In the genomic region with DNA sequence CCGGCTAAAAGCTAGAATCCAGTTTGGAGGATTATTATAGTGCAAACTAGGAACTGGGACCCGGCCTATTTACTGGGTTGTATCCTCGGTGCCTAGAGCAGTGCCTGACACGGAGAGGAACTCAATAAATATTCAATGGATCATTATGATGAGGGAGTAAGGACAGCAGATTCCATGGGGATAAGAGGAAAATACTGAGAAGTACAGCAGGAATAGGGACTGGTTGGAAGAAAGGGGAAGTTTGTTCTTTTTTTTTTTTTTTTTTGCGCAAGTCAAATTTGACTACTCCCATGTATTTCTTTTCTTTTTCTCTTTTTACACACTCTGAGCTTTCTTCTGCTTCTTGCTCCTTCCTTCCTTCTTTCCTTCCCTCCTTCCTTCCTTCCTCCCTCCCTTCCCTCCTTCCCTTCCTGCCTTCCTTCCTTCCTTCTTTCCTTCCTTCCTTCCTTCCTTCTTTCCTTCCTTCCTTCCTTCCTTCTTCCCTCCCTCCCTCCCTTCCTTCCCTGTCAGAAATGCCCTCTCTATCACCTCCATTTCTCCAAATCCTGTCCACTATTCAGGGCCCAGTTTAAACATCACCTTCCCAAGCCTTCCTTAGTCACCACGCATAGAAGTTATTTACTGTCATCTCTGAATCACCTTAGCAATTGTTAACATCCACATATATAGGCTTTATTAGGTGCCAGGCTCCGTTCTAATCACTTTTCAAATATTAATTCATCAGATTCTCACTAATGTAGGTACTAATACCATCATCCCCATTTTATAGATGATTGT, we compare ENCODE assay signal across 8 cellular contexts. TPM values are rescaled to one million over a fixed set of nuclear protein-coding genes. Genes with fewer than 3 reads are reported as not detected.
DNase-seq lines count a peak whose midpoint lies in the region; ATAC-seq and TF ChIP-seq lines count a peak whose summit lies in the region.

No MANE protein-coding gene starts in this region.

- H3K9me3 ChIP-seq in SJCRH30 (replicated peaks) (no peaks in the 10 kb centered on the region), sigmoid colon (no peaks in the 10 kb centered on the region)

- 0 out of 2 replicates have a peak, but pooled peaks cover 4% of the 10 kb centered on the region for H3F3A ChIP-seq in GM23338 (replicated peaks; ENCODE audit: low read depth)

- peaks cover 37% of the 10 kb centered on the region for H3K4me1 Mint-ChIP-seq in GM23338

- H3K9me3 Mint-ChIP-seq in GM23338 = peaks cover 7% of the 10 kb centered on the region; the same call in 2 of the 3 replicates

- 0 out of 2 replicates have a peak, but pooled peaks cover 2% of the 10 kb centered on the region for H3K9me2 ChIP-seq in GM23338 (ENCODE audit: insufficient read depth)

- peak overlapping the region; percentile 100 for H2AFZ ChIP-seq in GM23338

- no peaks in the 10 kb centered on the region for H3K36me3 ChIP-seq in GM23338 (ENCODE audit: insufficient read depth)
- peaks cover 20% of the 10 kb centered on the region for H3K36me3 ChIP-seq in SJCRH30
- H3K36me3 ChIP-seq in sigmoid colon = no peaks in the 10 kb centered on the region

- peaks cover 29% of the 10 kb centered on the region for H3K36me3 Mint-ChIP-seq in GM23338 (ENCODE audit: low read depth)

- TF ChIP-seq EP300 in sigmoid colon (IDR thresholded peaks at IDR 0.05) = no peak

- H4K20me1 ChIP-seq in GM23338 (replicated peaks; ENCODE audit: insufficient read depth) = no peaks in the 10 kb centered on the region; the same call in 1 of the 2 replicates

- 31 to 32% methylated on average over 7 of the region's 7 CpGs for WGBS in sigmoid colon, 2 donors

- no peak for ATAC-seq in GM23338

- peaks cover 37% of the 10 kb centered on the region for H3K4me1 ChIP-seq in GM23338 (ENCODE audit: insufficient read depth)
- peaks cover 16% of the 10 kb centered on the region for H3K4me1 ChIP-seq in SJCRH30
- peaks cover 0 to 50% (median 39%) of the 10 kb centered on the region in 4 donors for H3K4me1 ChIP-seq in sigmoid colon

- no peak for TF ChIP-seq POLR2A in sigmoid colon (IDR thresholded peaks at IDR 0.05)

- H3K4me2 ChIP-seq in GM23338 = peak overlapping the region; percentile 97

- no peak for DNase-seq in GM23338 (ENCODE audit: low spot score)
- no peak for DNase-seq in SJCRH30
- no peak for DNase-seq in fibroblast of mammary gland (ENCODE audit: low read depth)
- no peak for DNase-seq in sigmoid colon
- DNase-seq in NAMALWA (ENCODE audit: low spot score) = no peak
- no peak for DNase-seq in C1 segment of cervical spinal cord (lab: John Stamatoyannopoulos, UW)
- no peak for DNase-seq in GM10266 (ENCODE audit: extremely low spot score)
- no peak for DNase-seq in DMS 273 treated with DMSO at 0.1 percent for 48 hours (lab: John Stamatoyannopoulos, UW)

- H3K27me3 Mint-ChIP-seq in GM23338 (ENCODE audit: insufficient read depth, low read depth, poor library complexity) = peaks cover 8% of the 10 kb centered on the region

- peak overlapping the region; percentile 92; the same call in 1 of the 2 replicates for H3K27ac ChIP-seq in GM23338 (ENCODE audit: low read depth)
- no peak overlapping the region; the same call in 1 of the 2 replicates for H3K27ac ChIP-seq in SJCRH30
- H3K27ac ChIP-seq in sigmoid colon = peak overlapping the region; percentile 95 to 97 (median 96)

- H3K79me2 ChIP-seq in GM23338 (replicated peaks; ENCODE audit: insufficient read depth) = peaks cover 22% of the 10 kb centered on the region

- H3K4me3 Mint-ChIP-seq in GM23338 = peak overlapping the region; percentile 89

- intact Hi-C loops in sigmoid colon (cut with DNase I) = loop anchor here (2.0 to 5.0 kb wide), 3 partner anchors 45 to 150 kb away; no protein-coding TSS in a partner anchor

- no peak for TF ChIP-seq CTCF in GM23338 (conservative IDR thresholded peaks at IDR 0.05; ENCODE audit: low read depth in 2 of 2)
- TF ChIP-seq CTCF in fibroblast of mammary gland (conservative IDR thresholded peaks at IDR 0.05; ENCODE audit: control insufficient read depth, insufficient read depth, low read depth, low read length) = no peak
- TF ChIP-seq CTCF in sigmoid colon (IDR thresholded peaks at IDR 0.05) = no peak
- no peak for TF ChIP-seq CTCF in GM10266 (IDR thresholded peaks at IDR 0.05; ENCODE audit: control insufficient read depth, insufficient read depth, low read depth, missing control alignments)

- H3K27ac Mint-ChIP-seq in GM23338 = peak overlapping the region; percentile 29; the same call in 1 of the 2 replicates

- H3K27me3 ChIP-seq in GM23338 (ENCODE audit: insufficient read depth) = no peaks in the 10 kb centered on the region
- H3K27me3 ChIP-seq in SJCRH30 = no peaks in the 10 kb centered on the region
- H3K27me3 ChIP-seq in sigmoid colon = no peaks in the 10 kb centered on the region

- H3K4me3 ChIP-seq in GM23338 = peak overlapping the region; percentile 96
- peak overlapping the region; percentile 83 for H3K4me3 ChIP-seq in SJCRH30
- peak overlapping the region; percentile 75 for H3K4me3 ChIP-seq in fibroblast of mammary gland (ENCODE audit: control insufficient read depth, low read depth, low read length)
- H3K4me3 ChIP-seq in sigmoid colon = peak overlapping the region in 3 of 4 donors; percentile 84 to 93 (median 89)

TF ChIP-seq in GM23338, 12 proteins besides CTCF, POLR2A, EP300 and RAD21 (continues in another document):
- TF ChIP-seq NANOG (IDR thresholded peaks at IDR 0.05; ENCODE audit: borderline replicate concordance) (no peak), POLR2AphosphoS5 (IDR thresholded peaks at IDR 0.05; ENCODE audit: low read depth) (no peak), ZNF114 (CRISPR knock-in tag; IDR thresholded peaks at IDR 0.05) (no peak)
- TF ChIP-seq, protein P1, sequence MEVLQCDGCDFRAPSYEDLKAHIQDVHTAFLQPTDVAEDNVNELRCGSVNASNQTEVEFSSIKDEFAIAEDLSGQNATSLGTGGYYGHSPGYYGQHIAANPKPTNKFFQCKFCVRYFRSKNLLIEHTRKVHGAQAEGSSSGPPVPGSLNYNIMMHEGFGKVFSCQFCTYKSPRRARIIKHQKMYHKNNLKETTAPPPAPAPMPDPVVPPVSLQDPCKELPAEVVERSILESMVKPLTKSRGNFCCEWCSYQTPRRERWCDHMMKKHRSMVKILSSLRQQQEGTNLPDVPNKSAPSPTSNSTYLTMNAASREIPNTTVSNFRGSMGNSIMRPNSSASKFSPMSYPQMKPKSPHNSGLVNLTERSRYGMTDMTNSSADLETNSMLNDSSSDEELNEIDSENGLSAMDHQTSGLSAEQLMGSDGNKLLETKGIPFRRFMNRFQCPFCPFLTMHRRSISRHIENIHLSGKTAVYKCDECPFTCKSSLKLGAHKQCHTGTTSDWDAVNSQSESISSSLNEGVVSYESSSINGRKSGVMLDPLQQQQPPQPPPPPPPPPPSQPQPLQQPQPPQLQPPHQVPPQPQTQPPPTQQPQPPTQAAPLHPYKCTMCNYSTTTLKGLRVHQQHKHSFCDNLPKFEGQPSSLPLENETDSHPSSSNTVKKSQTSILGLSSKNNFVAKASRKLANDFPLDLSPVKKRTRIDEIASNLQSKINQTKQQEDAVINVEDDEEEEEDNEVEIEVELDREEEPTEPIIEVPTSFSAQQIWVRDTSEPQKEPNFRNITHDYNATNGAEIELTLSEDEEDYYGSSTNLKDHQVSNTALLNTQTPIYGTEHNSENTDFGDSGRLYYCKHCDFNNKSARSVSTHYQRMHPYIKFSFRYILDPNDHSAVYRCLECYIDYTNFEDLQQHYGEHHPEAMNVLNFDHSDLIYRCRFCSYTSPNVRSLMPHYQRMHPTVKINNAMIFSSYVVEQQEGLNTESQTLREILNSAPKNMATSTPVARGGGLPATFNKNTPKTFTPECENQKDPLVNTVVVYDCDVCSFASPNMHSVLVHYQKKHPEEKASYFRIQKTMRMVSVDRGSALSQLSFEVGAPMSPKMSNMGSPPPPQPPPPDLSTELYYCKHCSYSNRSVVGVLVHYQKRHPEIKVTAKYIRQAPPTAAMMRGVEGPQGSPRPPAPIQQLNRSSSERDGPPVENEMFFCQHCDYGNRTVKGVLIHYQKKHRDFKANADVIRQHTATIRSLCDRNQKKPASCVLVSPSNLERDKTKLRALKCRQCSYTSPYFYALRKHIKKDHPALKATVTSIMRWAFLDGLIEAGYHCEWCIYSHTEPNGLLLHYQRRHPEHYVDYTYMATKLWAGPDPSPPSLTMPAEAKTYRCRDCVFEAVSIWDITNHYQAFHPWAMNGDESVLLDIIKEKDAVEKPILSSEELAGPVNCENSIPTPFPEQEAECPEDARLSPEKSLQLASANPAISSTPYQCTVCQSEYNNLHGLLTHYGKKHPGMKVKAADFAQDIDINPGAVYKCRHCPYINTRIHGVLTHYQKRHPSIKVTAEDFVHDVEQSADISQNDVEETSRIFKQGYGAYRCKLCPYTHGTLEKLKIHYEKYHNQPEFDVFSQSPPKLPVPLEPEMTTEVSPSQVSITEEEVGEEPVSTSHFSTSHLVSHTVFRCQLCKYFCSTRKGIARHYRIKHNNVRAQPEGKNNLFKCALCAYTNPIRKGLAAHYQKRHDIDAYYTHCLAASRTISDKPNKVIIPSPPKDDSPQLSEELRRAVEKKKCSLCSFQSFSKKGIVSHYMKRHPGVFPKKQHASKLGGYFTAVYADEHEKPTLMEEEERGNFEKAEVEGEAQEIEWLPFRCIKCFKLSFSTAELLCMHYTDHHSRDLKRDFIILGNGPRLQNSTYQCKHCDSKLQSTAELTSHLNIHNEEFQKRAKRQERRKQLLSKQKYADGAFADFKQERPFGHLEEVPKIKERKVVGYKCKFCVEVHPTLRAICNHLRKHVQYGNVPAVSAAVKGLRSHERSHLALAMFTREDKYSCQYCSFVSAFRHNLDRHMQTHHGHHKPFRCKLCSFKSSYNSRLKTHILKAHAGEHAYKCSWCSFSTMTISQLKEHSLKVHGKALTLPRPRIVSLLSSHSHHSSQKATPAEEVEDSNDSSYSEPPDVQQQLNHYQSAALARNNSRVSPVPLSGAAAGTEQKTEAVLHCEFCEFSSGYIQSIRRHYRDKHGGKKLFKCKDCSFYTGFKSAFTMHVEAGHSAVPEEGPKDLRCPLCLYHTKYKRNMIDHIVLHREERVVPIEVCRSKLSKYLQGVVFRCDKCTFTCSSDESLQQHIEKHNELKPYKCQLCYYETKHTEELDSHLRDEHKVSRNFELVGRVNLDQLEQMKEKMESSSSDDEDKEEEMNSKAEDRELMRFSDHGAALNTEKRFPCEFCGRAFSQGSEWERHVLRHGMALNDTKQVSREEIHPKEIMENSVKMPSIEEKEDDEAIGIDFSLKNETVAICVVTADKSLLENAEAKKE (CRISPR knock-in tag; IDR thresholded peaks at IDR 0.05) = no peak

RNA-seq across cellular contexts. Expression of a gene that starts 0.9 kb away (rescaled TPM):
- total RNA-seq in GM23338 (2014; rRNA removed; shearing (Covaris generic)) = 66.5 and 79.4 TPM in 2 replicates
- 86.6 and 88.7 TPM in 2 replicates for polyA plus RNA-seq in GM23338 (2016; fragmentation: Nextera tagmentation; extraction: Ambion mirVana)
- 54.3 and 58.7 TPM in 2 replicates for total RNA-seq in SJCRH30 (2014; rRNA removed; shearing (Covaris generic))
- 10 to 100 TPM; 31.0 to 34.1 (median 33.5) TPM for total RNA-seq in sigmoid colon
- 10 to 100 TPM; 29.4 to 43.6 (median 30.6) TPM for polyA plus RNA-seq in sigmoid colon
